In the genomic region with DNA sequence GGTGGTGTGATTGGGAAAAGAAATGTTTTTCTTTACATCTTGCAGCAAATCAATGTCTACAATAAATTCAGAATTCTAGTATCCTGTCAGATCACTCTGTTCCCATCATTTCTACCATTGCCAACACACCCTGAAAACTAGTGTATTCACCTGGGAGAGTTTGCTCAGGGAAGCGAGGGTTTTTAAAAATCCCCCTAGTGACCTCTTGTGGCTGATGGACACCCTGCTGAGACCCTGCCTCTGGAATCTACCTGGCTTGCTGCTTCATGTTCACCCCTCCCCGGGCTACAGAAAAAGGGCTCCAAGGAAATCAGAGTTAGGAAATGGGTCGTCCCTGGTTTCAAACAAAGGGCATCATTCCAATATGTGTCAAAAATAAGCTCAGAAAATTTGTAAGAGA, we compare ENCODE assay signal across 1 cellular context.
TF ChIP-seq lines count a peak whose summit lies in the region.

No MANE protein-coding gene starts in this region.

TF ChIP-seq in GM23338, 12 proteins besides CTCF, POLR2A, EP300 and RAD21 (continued from another document):
- TF ChIP-seq, protein P1, sequence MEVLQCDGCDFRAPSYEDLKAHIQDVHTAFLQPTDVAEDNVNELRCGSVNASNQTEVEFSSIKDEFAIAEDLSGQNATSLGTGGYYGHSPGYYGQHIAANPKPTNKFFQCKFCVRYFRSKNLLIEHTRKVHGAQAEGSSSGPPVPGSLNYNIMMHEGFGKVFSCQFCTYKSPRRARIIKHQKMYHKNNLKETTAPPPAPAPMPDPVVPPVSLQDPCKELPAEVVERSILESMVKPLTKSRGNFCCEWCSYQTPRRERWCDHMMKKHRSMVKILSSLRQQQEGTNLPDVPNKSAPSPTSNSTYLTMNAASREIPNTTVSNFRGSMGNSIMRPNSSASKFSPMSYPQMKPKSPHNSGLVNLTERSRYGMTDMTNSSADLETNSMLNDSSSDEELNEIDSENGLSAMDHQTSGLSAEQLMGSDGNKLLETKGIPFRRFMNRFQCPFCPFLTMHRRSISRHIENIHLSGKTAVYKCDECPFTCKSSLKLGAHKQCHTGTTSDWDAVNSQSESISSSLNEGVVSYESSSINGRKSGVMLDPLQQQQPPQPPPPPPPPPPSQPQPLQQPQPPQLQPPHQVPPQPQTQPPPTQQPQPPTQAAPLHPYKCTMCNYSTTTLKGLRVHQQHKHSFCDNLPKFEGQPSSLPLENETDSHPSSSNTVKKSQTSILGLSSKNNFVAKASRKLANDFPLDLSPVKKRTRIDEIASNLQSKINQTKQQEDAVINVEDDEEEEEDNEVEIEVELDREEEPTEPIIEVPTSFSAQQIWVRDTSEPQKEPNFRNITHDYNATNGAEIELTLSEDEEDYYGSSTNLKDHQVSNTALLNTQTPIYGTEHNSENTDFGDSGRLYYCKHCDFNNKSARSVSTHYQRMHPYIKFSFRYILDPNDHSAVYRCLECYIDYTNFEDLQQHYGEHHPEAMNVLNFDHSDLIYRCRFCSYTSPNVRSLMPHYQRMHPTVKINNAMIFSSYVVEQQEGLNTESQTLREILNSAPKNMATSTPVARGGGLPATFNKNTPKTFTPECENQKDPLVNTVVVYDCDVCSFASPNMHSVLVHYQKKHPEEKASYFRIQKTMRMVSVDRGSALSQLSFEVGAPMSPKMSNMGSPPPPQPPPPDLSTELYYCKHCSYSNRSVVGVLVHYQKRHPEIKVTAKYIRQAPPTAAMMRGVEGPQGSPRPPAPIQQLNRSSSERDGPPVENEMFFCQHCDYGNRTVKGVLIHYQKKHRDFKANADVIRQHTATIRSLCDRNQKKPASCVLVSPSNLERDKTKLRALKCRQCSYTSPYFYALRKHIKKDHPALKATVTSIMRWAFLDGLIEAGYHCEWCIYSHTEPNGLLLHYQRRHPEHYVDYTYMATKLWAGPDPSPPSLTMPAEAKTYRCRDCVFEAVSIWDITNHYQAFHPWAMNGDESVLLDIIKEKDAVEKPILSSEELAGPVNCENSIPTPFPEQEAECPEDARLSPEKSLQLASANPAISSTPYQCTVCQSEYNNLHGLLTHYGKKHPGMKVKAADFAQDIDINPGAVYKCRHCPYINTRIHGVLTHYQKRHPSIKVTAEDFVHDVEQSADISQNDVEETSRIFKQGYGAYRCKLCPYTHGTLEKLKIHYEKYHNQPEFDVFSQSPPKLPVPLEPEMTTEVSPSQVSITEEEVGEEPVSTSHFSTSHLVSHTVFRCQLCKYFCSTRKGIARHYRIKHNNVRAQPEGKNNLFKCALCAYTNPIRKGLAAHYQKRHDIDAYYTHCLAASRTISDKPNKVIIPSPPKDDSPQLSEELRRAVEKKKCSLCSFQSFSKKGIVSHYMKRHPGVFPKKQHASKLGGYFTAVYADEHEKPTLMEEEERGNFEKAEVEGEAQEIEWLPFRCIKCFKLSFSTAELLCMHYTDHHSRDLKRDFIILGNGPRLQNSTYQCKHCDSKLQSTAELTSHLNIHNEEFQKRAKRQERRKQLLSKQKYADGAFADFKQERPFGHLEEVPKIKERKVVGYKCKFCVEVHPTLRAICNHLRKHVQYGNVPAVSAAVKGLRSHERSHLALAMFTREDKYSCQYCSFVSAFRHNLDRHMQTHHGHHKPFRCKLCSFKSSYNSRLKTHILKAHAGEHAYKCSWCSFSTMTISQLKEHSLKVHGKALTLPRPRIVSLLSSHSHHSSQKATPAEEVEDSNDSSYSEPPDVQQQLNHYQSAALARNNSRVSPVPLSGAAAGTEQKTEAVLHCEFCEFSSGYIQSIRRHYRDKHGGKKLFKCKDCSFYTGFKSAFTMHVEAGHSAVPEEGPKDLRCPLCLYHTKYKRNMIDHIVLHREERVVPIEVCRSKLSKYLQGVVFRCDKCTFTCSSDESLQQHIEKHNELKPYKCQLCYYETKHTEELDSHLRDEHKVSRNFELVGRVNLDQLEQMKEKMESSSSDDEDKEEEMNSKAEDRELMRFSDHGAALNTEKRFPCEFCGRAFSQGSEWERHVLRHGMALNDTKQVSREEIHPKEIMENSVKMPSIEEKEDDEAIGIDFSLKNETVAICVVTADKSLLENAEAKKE (CRISPR knock-in tag; IDR thresholded peaks at IDR 0.05): no peak
- TF ChIP-seq EZH2phosphoT487 (IDR thresholded peaks at IDR 0.05; ENCODE audit: unreplicated experiment) (no peak), JUNB (IDR thresholded peaks at IDR 0.05; ENCODE audit: unreplicated experiment) (no peak), STAT1 (IDR thresholded peaks at IDR 0.05; ENCODE audit: unreplicated experiment) (no peak)
TF ChIP-seq in GM23338: peak in this region for 0.
